Comparison of ENCODE assay signal across 9 cellular contexts in the genomic region with DNA sequence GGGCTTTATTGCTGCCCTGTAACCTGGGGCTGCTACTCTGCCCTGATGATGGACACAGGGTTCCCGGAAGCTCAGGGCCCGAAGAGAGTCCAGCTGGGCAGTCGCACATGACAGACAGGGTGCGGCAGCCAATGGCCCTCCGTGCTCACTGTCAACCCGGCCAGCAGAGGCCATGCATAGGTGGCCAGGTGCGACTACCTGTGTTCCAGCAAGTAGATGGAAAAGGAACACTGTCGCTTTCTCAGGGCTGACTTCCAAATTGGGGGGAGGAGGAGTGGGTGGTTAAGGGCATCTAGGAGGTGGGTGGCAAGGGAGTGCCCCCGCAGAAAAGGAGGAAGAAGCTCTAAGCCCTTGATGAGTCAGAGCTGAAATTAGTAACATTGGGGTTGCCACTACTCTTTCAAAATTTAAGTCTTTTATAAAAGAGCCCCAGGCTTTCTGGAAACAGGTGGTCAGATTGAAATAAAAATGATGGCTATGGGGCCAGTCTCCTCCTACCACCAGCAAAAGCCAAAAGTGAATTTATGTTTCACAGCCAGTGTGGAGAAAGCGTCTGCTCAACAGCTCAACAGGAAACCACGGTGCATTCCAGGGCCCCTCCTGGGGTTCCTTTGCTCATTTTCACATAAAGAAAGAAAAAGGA.
A peak's percentile ranks its signal among the peaks of the same experiment; 100 is the strongest.
DNase-seq lines count a peak whose midpoint lies in the region; ATAC-seq and TF ChIP-seq lines count a peak whose summit lies in the region.
"Had no signal": no experiment of that assay in that cellular context is flagged by ENCODE, and none has a peak within 500 bp of the region (broad histone marks: within the 10 kb centered on the region; RNA-seq: fewer than 3 reads in every experiment).

No MANE protein-coding gene starts in this region.

- DNase-seq in astrocyte of the spinal cord (ENCODE audit: low read depth, low spot score) (peak; percentile 90), epidermal melanocyte (ENCODE audit: insufficient read length, low spot score) (no peak), UCSD-AML1 (lab: John Stamatoyannopoulos, UW; ENCODE audit: unreplicated experiment) (no peak)
- DNase-seq: NCI-H524 treated with DMSO at 0.1 percent for 48 hours had no signal

- H3K27ac ChIP-seq in rectal smooth muscle tissue (ENCODE audit: low read depth, low read length): peak overlapping the region; percentile 12

- no peak overlapping the region for H3K9ac ChIP-seq in rectal smooth muscle tissue (ENCODE audit: low read length)

- peak; percentile 32 for ATAC-seq in GM18868 (IDR thresholded peaks at IDR 0.05; ENCODE audit: unreplicated experiment)
- ATAC-seq in HG03039 (IDR thresholded peaks at IDR 0.05; ENCODE audit: unreplicated experiment): peak; percentile 28
- ATAC-seq in HG03045 (IDR thresholded peaks at IDR 0.05; ENCODE audit: unreplicated experiment): no peak
- ATAC-seq in HG02970 (IDR thresholded peaks at IDR 0.05; ENCODE audit: low FRiP score, unreplicated experiment): no peak

- no peaks in the 10 kb centered on the region for H3K36me3 ChIP-seq in rectal smooth muscle tissue (ENCODE audit: control insufficient read depth, insufficient read depth, low read length)

- no peaks in the 10 kb centered on the region for H3K27me3 ChIP-seq in rectal smooth muscle tissue (ENCODE audit: control insufficient read depth, insufficient read depth, low read length)

- in situ Hi-C loops in astrocyte of the spinal cord (cut with HindIII; ENCODE audit: low sequenced_read_pairs): no loop called here

- peaks cover 5% of the 10 kb centered on the region for H3K4me1 ChIP-seq in rectal smooth muscle tissue (ENCODE audit: control insufficient read depth, insufficient read depth, low read length)

- no peak for TF ChIP-seq CTCF in astrocyte of the spinal cord (IDR thresholded peaks at IDR 0.05; ENCODE audit: low read depth, low read length)

- H3K4me3 ChIP-seq in astrocyte of the spinal cord (ENCODE audit: low read depth, low read length): no peak overlapping the region
- peak overlapping the region; percentile 12 for H3K4me3 ChIP-seq in rectal smooth muscle tissue (ENCODE audit: low read length)

Comparison
In these comparisons a context has a peak if more than half of its experiments do, and no peak if none do; other contexts are left out.
1. ATAC-seq: peak in GM18868 (single experiment) and HG03039 (single experiment); none in HG03045 (single experiment) and HG02970 (single experiment).